31 cellular contexts compared by ENCODE assay signal in genomic region chr5:132778856-132779255, GRCh38. TPM values are rescaled to one million over a fixed set of nuclear protein-coding genes. Genes with fewer than 3 reads are reported as not detected.
DNase-seq lines count a peak whose midpoint lies in the region; ATAC-seq and TF ChIP-seq lines count a peak whose summit lies in the region.
"Had no signal": no experiment of that assay in that cellular context is flagged by ENCODE, and none has a peak within 500 bp of the region (broad histone marks: within the 10 kb centered on the region; RNA-seq: fewer than 3 reads in every experiment).

No MANE protein-coding gene starts in this region.

- H3K27me3 Mint-ChIP-seq in activated T-cell treated with anti-CD3 and anti-CD28 coated beads, Interleukin-2, amount 50 U/mL, for 4 hours (ENCODE audit: low read depth), result peaks cover 27% of the 10 kb centered on the region
- H3K27me3 Mint-ChIP-seq in activated T-cell treated with anti-CD3 and anti-CD28 coated beads, Interleukin-2, amount 50 U/mL, for 72 hours (ENCODE audit: low read depth), result peaks cover 65% of the 10 kb centered on the region
- peaks cover 26% of the 10 kb centered on the region for H3K27me3 Mint-ChIP-seq in memory B cell

- H3K4me3 ChIP-seq in thoracic aorta, result peak overlapping the region; percentile 82
- H3K4me3 ChIP-seq: A549, body of pancreas had no signal

- H3K27me3 ChIP-seq in thoracic aorta (replicated peaks; ENCODE audit: insufficient read depth), result no peaks in the 10 kb centered on the region
- H3K27me3 ChIP-seq: body of pancreas had no signal

- peaks cover 18 to 63% of the 10 kb centered on the region in 2 donors for H3K4me1 ChIP-seq in thoracic aorta (ENCODE audit: control insufficient read depth in 1 of 2, low read depth in 2 of 2)

- H3K36me3 ChIP-seq in thoracic aorta, result no peaks in the 10 kb centered on the region
- H3K36me3 ChIP-seq: lower lobe of right lung, neutrophil had no signal

- no peak overlapping the region for H3K27ac Mint-ChIP-seq in activated T-cell treated with anti-CD3 and anti-CD28 coated beads, Interleukin-2, amount 50 U/mL, for 72 hours
- peak overlapping the region; percentile 18 for H3K27ac Mint-ChIP-seq in memory B cell
- H3K27ac Mint-ChIP-seq: activated CD4-positive, alpha-beta T cell treated with anti-CD3 and anti-CD28 coated beads for 36 hours had no signal

- no peak for DNase-seq in activated T-cell treated with anti-CD3 and anti-CD28 coated beads, Interleukin-2, amount 50 U/mL, for 4 hours
- no peak for DNase-seq in activated T-cell treated with anti-CD3 and anti-CD28 coated beads, Interleukin-2, amount 50 U/mL, for 72 hours
- DNase-seq in memory B cell (ENCODE audit: low spot score in 2 of 2) (no peak), thoracic aorta (ENCODE audit: low spot score) (no peak), DMS 273 (lab: John Stamatoyannopoulos, UW; ENCODE audit: unreplicated experiment) (no peak)
- DNase-seq: activated CD4-positive, alpha-beta T cell treated with anti-CD3 and anti-CD28 coated beads for 36 hours; body of pancreas; effector CD4-positive, alpha-beta T cell; GDM1; GOT3; HFFc6; Karpas-422; kidney; lower lobe of right lung; MV-4-11; NCI-H1436 treated with DMSO at 0.1 percent for 48 hours; NCI-H2107; NCI-H446 treated with DMSO at 0.1 percent for 48 hours; stimulated activated CD4-positive, alpha-beta T cell treated with anti-CD3 and anti-CD28 coated beads, Interleukin-4, amount 100 ng/mL, for 4 hours; stimulated activated naive CD4-positive, alpha-beta T cell had no signal

- no peak for ATAC-seq in activated T-cell treated with anti-CD3 and anti-CD28 coated beads, Interleukin-2, amount 50 U/mL, for 4 hours
- no peak for ATAC-seq in activated T-cell treated with anti-CD3 and anti-CD28 coated beads, Interleukin-2, amount 50 U/mL, for 72 hours (replicated peaks in 1 of 2)
- ATAC-seq in memory B cell (ENCODE audit: low read depth) (no peak), thoracic aorta (ENCODE audit: insufficient number of reproducible peaks, low FRiP score, low read depth) (no peak), HG03457 (IDR thresholded peaks at IDR 0.05; ENCODE audit: unreplicated experiment) (no peak), HG03045 (IDR thresholded peaks at IDR 0.05; ENCODE audit: unreplicated experiment) (no peak)
- ATAC-seq: A549; activated CD4-positive, alpha-beta T cell treated with anti-CD3 and anti-CD28 coated beads for 36 hours; body of pancreas; lower lobe of right lung; sciatic nerve had no signal

- peaks cover 24% of the 10 kb centered on the region for H3K4me1 Mint-ChIP-seq in activated T-cell treated with anti-CD3 and anti-CD28 coated beads, Interleukin-2, amount 50 U/mL, for 4 hours (ENCODE audit: low read depth)
- H3K4me1 Mint-ChIP-seq in activated T-cell treated with anti-CD3 and anti-CD28 coated beads, Interleukin-2, amount 50 U/mL, for 72 hours (ENCODE audit: low read depth), result peaks cover 13% of the 10 kb centered on the region
- peaks cover 8% of the 10 kb centered on the region for H3K4me1 Mint-ChIP-seq in memory B cell

- H3K36me3 Mint-ChIP-seq in activated T-cell treated with anti-CD3 and anti-CD28 coated beads, Interleukin-2, amount 50 U/mL, for 4 hours (ENCODE audit: insufficient read depth), result no peaks in the 10 kb centered on the region
- H3K36me3 Mint-ChIP-seq in activated T-cell treated with anti-CD3 and anti-CD28 coated beads, Interleukin-2, amount 50 U/mL, for 72 hours (ENCODE audit: insufficient read depth in 2 of 2), result peaks cover 0 to 2% of the 10 kb centered on the region in 2 donors
- no peaks in the 10 kb centered on the region for H3K36me3 Mint-ChIP-seq in memory B cell

- no peaks in the 10 kb centered on the region for H3K9me3 Mint-ChIP-seq in activated T-cell treated with anti-CD3 and anti-CD28 coated beads, Interleukin-2, amount 50 U/mL, for 4 hours
- H3K9me3 Mint-ChIP-seq in activated T-cell treated with anti-CD3 and anti-CD28 coated beads, Interleukin-2, amount 50 U/mL, for 72 hours, result no peaks in the 10 kb centered on the region
- no peaks in the 10 kb centered on the region for H3K9me3 Mint-ChIP-seq in memory B cell
- H3K9me3 Mint-ChIP-seq: HFFc6 had no signal

- H3K27ac ChIP-seq in angular gyrus (ENCODE audit: low read depth, low read length), result peak overlapping the region; percentile 55
- peak overlapping the region; percentile 85 to 91 for H3K27ac ChIP-seq in thoracic aorta
- H3K27ac ChIP-seq: A549, body of pancreas, HL-60, lower lobe of right lung, neutrophil, RWPE1 had no signal

- no peaks in the 10 kb centered on the region for H3K9me3 ChIP-seq in thoracic aorta
- H3K9me3 ChIP-seq: A549, body of pancreas, lower lobe of right lung, neutrophil had no signal

- H3K4me3 Mint-ChIP-seq in activated T-cell treated with anti-CD3 and anti-CD28 coated beads, Interleukin-2, amount 50 U/mL, for 4 hours, result peak overlapping the region; percentile 14
- H3K4me3 Mint-ChIP-seq in activated T-cell treated with anti-CD3 and anti-CD28 coated beads, Interleukin-2, amount 50 U/mL, for 72 hours, result peak overlapping the region in 1 of 2 donors; percentile 10
- no peak overlapping the region for H3K4me3 Mint-ChIP-seq in memory B cell

- no peak for TF ChIP-seq CTCF in thoracic aorta (IDR thresholded peaks at IDR 0.05)

RNA-seq across cellular contexts. Expression of gene SEPTIN8, which starts 1.8 kb away (rescaled TPM):
- total RNA-seq in activated T-cell treated with anti-CD3 and anti-CD28 coated beads, Interleukin-2, amount 50 U/mL, for 4 hours, result 10 to 100 TPM; 12.8 to 18.2 (median 13.7) TPM
- 10 to 100 TPM; 24.7 to 26.4 TPM for total RNA-seq in activated T-cell treated with anti-CD3 and anti-CD28 coated beads, Interleukin-2, amount 50 U/mL, for 72 hours
- total RNA-seq in thoracic aorta, result 100 to 1,000 TPM in 1 of 2 donors, 10 to 100 TPM in 1; 85.7 to 111 TPM

RNA-seq across cellular contexts. Expression of gene CCNI2, which starts 31.6 kb away (rescaled TPM):
- total RNA-seq in activated T-cell treated with anti-CD3 and anti-CD28 coated beads, Interleukin-2, amount 50 U/mL, for 4 hours, result 1 to 10 TPM; 5.2 to 7.7 (median 7.4) TPM
- total RNA-seq in activated T-cell treated with anti-CD3 and anti-CD28 coated beads, Interleukin-2, amount 50 U/mL, for 72 hours, result 1 to 10 TPM; 3.4 to 4.6 TPM
- total RNA-seq in thoracic aorta, result not detected
- total RNA-seq: chondrocyte, HFFc6, posterior vena cava, SK-MEL-5 had no signal

RNA-seq across cellular contexts. Expression of gene SOWAHA, which starts 34.2 kb away (rescaled TPM):
- total RNA-seq in activated T-cell treated with anti-CD3 and anti-CD28 coated beads, Interleukin-2, amount 50 U/mL, for 4 hours, result under 1 TPM in 1 of 3 donors, not detected in 2; 0.05 TPM
- not detected for total RNA-seq in activated T-cell treated with anti-CD3 and anti-CD28 coated beads, Interleukin-2, amount 50 U/mL, for 72 hours
- total RNA-seq in thoracic aorta, result under 1 TPM; 0.63 to 0.68 TPM
- total RNA-seq: chondrocyte, HFFc6, posterior vena cava, SK-MEL-5 had no signal

RNA-seq across cellular contexts. Expression of gene KIF3A, which starts 41.5 kb away (rescaled TPM):
- total RNA-seq in activated T-cell treated with anti-CD3 and anti-CD28 coated beads, Interleukin-2, amount 50 U/mL, for 4 hours, result 10 to 100 TPM in 2 of 3 donors, 1 to 10 TPM in 1; 9.4 to 12.9 (median 10.3) TPM
- 10 to 100 TPM; 20.0 to 26.9 TPM for total RNA-seq in activated T-cell treated with anti-CD3 and anti-CD28 coated beads, Interleukin-2, amount 50 U/mL, for 72 hours
- 1 to 10 TPM; 3.7 to 5.9 TPM for total RNA-seq in thoracic aorta

RNA-seq across cellular contexts. Expression of gene SHROOM1, which starts 51.6 kb away (rescaled TPM):
- 1 to 10 TPM in 1 of 3 donors, under 1 TPM in 2; 0.79 to 1.4 (median 0.83) TPM for total RNA-seq in activated T-cell treated with anti-CD3 and anti-CD28 coated beads, Interleukin-2, amount 50 U/mL, for 4 hours
- total RNA-seq in activated T-cell treated with anti-CD3 and anti-CD28 coated beads, Interleukin-2, amount 50 U/mL, for 72 hours, result 1 to 10 TPM; 1.1 to 2.1 TPM
- total RNA-seq in thoracic aorta, result 10 to 100 TPM; 13.1 to 15.4 TPM

Comparison
In these comparisons a context has a peak if more than half of its experiments do, and no peak if none do; other contexts are left out.
1. RNA of gene CCNI2, which starts 31.6 kb away (total RNA-seq): 5.2 to 7.7 TPM in activated T-cell treated with anti-CD3 and anti-CD28 coated beads, Interleukin-2, amount 50 U/mL, for 4 hours and 3.4 to 4.6 TPM in activated T-cell treated with anti-CD3 and anti-CD28 coated beads, Interleukin-2, amount 50 U/mL, for 72 hours; not detected in thoracic aorta; every median in the first group is over 4 times any median in the second.